ENCODE assay signal across 1 cellular context in the genomic region with DNA sequence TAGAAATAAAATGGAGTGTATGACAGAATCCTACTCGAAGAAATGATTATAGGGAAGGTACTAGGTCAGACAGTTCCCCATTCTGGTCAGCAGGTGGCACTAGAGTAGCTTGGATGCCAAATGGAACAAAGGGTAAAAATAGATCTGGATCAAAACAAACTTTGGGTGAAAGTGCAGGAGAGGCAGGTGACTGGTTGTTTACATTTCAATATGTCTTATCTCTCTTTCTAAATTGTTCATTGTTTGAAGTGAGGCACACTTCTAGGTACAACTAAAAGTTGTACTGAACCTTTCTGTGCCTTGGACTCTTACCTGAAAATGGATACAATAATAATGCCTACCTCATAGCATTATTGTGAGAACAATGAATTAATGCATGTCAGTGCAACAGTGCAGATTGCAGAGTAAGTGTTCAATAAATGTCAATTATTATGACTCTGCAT.
TF ChIP-seq lines count a peak whose summit lies in the region.

No MANE protein-coding gene starts in this region.

TF ChIP-seq in K562, 482 proteins besides CTCF, POLR2A, EP300 and RAD21 (continued from another document):
- TF ChIP-seq, protein P1, sequence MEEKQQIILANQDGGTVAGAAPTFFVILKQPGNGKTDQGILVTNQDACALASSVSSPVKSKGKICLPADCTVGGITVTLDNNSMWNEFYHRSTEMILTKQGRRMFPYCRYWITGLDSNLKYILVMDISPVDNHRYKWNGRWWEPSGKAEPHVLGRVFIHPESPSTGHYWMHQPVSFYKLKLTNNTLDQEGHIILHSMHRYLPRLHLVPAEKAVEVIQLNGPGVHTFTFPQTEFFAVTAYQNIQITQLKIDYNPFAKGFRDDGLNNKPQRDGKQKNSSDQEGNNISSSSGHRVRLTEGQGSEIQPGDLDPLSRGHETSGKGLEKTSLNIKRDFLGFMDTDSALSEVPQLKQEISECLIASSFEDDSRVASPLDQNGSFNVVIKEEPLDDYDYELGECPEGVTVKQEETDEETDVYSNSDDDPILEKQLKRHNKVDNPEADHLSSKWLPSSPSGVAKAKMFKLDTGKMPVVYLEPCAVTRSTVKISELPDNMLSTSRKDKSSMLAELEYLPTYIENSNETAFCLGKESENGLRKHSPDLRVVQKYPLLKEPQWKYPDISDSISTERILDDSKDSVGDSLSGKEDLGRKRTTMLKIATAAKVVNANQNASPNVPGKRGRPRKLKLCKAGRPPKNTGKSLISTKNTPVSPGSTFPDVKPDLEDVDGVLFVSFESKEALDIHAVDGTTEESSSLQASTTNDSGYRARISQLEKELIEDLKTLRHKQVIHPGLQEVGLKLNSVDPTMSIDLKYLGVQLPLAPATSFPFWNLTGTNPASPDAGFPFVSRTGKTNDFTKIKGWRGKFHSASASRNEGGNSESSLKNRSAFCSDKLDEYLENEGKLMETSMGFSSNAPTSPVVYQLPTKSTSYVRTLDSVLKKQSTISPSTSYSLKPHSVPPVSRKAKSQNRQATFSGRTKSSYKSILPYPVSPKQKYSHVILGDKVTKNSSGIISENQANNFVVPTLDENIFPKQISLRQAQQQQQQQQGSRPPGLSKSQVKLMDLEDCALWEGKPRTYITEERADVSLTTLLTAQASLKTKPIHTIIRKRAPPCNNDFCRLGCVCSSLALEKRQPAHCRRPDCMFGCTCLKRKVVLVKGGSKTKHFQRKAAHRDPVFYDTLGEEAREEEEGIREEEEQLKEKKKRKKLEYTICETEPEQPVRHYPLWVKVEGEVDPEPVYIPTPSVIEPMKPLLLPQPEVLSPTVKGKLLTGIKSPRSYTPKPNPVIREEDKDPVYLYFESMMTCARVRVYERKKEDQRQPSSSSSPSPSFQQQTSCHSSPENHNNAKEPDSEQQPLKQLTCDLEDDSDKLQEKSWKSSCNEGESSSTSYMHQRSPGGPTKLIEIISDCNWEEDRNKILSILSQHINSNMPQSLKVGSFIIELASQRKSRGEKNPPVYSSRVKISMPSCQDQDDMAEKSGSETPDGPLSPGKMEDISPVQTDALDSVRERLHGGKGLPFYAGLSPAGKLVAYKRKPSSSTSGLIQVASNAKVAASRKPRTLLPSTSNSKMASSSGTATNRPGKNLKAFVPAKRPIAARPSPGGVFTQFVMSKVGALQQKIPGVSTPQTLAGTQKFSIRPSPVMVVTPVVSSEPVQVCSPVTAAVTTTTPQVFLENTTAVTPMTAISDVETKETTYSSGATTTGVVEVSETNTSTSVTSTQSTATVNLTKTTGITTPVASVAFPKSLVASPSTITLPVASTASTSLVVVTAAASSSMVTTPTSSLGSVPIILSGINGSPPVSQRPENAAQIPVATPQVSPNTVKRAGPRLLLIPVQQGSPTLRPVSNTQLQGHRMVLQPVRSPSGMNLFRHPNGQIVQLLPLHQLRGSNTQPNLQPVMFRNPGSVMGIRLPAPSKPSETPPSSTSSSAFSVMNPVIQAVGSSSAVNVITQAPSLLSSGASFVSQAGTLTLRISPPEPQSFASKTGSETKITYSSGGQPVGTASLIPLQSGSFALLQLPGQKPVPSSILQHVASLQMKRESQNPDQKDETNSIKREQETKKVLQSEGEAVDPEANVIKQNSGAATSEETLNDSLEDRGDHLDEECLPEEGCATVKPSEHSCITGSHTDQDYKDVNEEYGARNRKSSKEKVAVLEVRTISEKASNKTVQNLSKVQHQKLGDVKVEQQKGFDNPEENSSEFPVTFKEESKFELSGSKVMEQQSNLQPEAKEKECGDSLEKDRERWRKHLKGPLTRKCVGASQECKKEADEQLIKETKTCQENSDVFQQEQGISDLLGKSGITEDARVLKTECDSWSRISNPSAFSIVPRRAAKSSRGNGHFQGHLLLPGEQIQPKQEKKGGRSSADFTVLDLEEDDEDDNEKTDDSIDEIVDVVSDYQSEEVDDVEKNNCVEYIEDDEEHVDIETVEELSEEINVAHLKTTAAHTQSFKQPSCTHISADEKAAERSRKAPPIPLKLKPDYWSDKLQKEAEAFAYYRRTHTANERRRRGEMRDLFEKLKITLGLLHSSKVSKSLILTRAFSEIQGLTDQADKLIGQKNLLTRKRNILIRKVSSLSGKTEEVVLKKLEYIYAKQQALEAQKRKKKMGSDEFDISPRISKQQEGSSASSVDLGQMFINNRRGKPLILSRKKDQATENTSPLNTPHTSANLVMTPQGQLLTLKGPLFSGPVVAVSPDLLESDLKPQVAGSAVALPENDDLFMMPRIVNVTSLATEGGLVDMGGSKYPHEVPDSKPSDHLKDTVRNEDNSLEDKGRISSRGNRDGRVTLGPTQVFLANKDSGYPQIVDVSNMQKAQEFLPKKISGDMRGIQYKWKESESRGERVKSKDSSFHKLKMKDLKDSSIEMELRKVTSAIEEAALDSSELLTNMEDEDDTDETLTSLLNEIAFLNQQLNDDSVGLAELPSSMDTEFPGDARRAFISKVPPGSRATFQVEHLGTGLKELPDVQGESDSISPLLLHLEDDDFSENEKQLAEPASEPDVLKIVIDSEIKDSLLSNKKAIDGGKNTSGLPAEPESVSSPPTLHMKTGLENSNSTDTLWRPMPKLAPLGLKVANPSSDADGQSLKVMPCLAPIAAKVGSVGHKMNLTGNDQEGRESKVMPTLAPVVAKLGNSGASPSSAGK (IDR thresholded peaks at IDR 0.05), result no peak
- TF ChIP-seq TEAD4 (IDR thresholded peaks at IDR 0.05; ENCODE audit: low read length) (no peak), TEAD4 (CRISPR knock-in tag; IDR thresholded peaks at IDR 0.05; ENCODE audit: borderline replicate concordance) (no peak), CBFB (CRISPR knock-in tag; IDR thresholded peaks at IDR 0.05) (no peak), MEF2A (IDR thresholded peaks at IDR 0.05; ENCODE audit: control insufficient read depth, low read depth, low read length) (peak; percentile 96), KAT8 (IDR thresholded peaks at IDR 0.05; ENCODE audit: low read depth) (no peak)
